14 cellular contexts compared by ENCODE assay signal in the genomic region with DNA sequence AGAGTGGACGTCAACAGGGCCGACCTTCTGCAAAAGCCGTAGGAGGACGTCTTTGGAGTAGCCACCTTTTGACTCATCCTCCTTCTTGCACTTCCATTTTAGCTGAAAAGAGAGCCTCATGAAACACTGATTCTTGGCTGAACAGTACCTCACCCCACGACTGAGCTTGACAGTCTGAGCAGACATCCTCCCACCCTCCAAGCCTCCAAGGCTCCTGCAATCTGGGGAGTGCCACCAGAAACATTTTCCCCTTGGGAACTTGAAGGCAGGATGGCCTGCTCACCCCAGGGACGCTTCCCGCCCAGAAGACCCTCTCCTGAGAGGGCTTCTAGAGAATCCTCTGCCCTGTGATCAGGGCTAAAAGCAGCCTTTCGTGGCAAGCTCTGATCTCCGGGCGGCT. TPM values are rescaled to one million over a fixed set of nuclear protein-coding genes. Genes with fewer than 3 reads are reported as not detected.
DNase-seq lines count a peak whose midpoint lies in the region; ATAC-seq and TF ChIP-seq lines count a peak whose summit lies in the region.
"Had no signal": no experiment of that assay in that cellular context is flagged by ENCODE, and none has a peak within 500 bp of the region (broad histone marks: within the 10 kb centered on the region; RNA-seq: fewer than 3 reads in every experiment).

No MANE protein-coding gene starts in this region.

- no peak for ATAC-seq in T-helper 17 cell
- no peak for ATAC-seq in stimulated activated memory B cell treated with anti-CD40 and anti-IgM and Interleukin-4, amounts not matched to agents 10 μg/mL and 1 μg/mL and 100 μg/mL, for 72 hours
- no peak for ATAC-seq in T-cell (replicated peaks in 1 of 4)
- ATAC-seq: A549, HCT116 had no signal

- CTCF ChIA-PET in T-cell (lab: Charles Lee) = interaction anchor here in 1 of 2 donors (1.0 kb wide), 1 partner anchor 10 kb away, joined by 4 read pairs; no protein-coding TSS in a partner anchor

- POLR2A ChIA-PET in T-cell (lab: Charles Lee) = no interaction called here

- H3K27me3 ChIP-seq in endodermal cell (ENCODE audit: control insufficient read depth, insufficient read depth, low read length, poor library complexity, severe bottlenecking) = no peaks in the 10 kb centered on the region
- no peaks in the 10 kb centered on the region for H3K27me3 ChIP-seq in tibial nerve
- H3K27me3 ChIP-seq: BE2C had no signal

- peak overlapping the region; percentile 82 for H3K27ac Mint-ChIP-seq in T-helper 17 cell
- peak overlapping the region; percentile 55 for H3K27ac Mint-ChIP-seq in endodermal cell
- H3K27ac Mint-ChIP-seq in nephron progenitor cell = peak overlapping the region; percentile 81
- no peak overlapping the region for H3K27ac Mint-ChIP-seq in stimulated activated memory B cell treated with anti-CD40 and anti-IgM and Interleukin-4, amounts not matched to agents 10 μg/mL and 1 μg/mL and 100 μg/mL, for 72 hours
- H3K27ac Mint-ChIP-seq in T-cell = no peak overlapping the region

- H3K4me1 Mint-ChIP-seq in T-helper 17 cell = peaks cover 8% of the 10 kb centered on the region
- no peaks in the 10 kb centered on the region for H3K4me1 Mint-ChIP-seq in endodermal cell
- H3K4me1 Mint-ChIP-seq in nephron progenitor cell = peaks cover 3% of the 10 kb centered on the region
- H3K4me1 Mint-ChIP-seq in stimulated activated memory B cell treated with anti-CD40 and anti-IgM and Interleukin-4, amounts not matched to agents 10 μg/mL and 1 μg/mL and 100 μg/mL, for 72 hours = peaks cover 18% of the 10 kb centered on the region
- peaks cover 4 to 11% (median 8%) of the 10 kb centered on the region in 3 donors for H3K4me1 Mint-ChIP-seq in T-cell

- peaks cover 9% of the 10 kb centered on the region for H3K36me3 Mint-ChIP-seq in T-helper 17 cell (ENCODE audit: low read depth)
- H3K36me3 Mint-ChIP-seq in endodermal cell (ENCODE audit: low read depth) = peaks cover 41% of the 10 kb centered on the region
- H3K36me3 Mint-ChIP-seq in nephron progenitor cell (ENCODE audit: low read depth) = peaks cover 23% of the 10 kb centered on the region
- peaks cover 61% of the 10 kb centered on the region for H3K36me3 Mint-ChIP-seq in stimulated activated memory B cell treated with anti-CD40 and anti-IgM and Interleukin-4, amounts not matched to agents 10 μg/mL and 1 μg/mL and 100 μg/mL, for 72 hours
- H3K36me3 Mint-ChIP-seq in T-cell = peaks cover 25% of the 10 kb centered on the region

- 92 to 96% methylated on average over 9 to 10 of the region's 10 CpGs for whole genome bisulfite sequencing in endodermal cell (ENCODE audit: insufficient coverage in 1 of 2, insufficient read length in 1 of 2), 2 experiments
- 86 to 95% methylated on average over 10 of the region's 10 CpGs for WGBS in tibial nerve, 2 donors

- TF ChIP-seq CTCF in endodermal cell (conservative IDR thresholded peaks at IDR 0.05) (no peak), nephron progenitor cell (IDR thresholded peaks at IDR 0.05) (no peak), tibial nerve (IDR thresholded peaks at IDR 0.05) (no peak)

- H3K4me3 ChIP-seq in endodermal cell (ENCODE audit: low read length) (no peak overlapping the region), tibial nerve (no peak overlapping the region)
- H3K4me3 ChIP-seq: A549, GM23248 had no signal

- H3K27me3 Mint-ChIP-seq in T-helper 17 cell (no peaks in the 10 kb centered on the region), endodermal cell (ENCODE audit: insufficient read depth) (no peaks in the 10 kb centered on the region), nephron progenitor cell (ENCODE audit: low read depth, poor library complexity) (no peaks in the 10 kb centered on the region), T-cell (no peaks in the 10 kb centered on the region)
- H3K27me3 Mint-ChIP-seq in stimulated activated memory B cell treated with anti-CD40 and anti-IgM and Interleukin-4, amounts not matched to agents 10 μg/mL and 1 μg/mL and 100 μg/mL, for 72 hours = no peaks in the 10 kb centered on the region
- H3K27me3 Mint-ChIP-seq: CD4-positive, CD25-positive, alpha-beta regulatory T cell had no signal

- no peaks in the 10 kb centered on the region for H3K9me3 ChIP-seq in T-helper 17 cell (ENCODE audit: control insufficient read depth, low read length, poor library complexity, severe bottlenecking)
- no peaks in the 10 kb centered on the region for H3K9me3 ChIP-seq in endodermal cell (ENCODE audit: control insufficient read depth, low read length)
- H3K9me3 ChIP-seq in tibial nerve = no peaks in the 10 kb centered on the region
- H3K9me3 ChIP-seq: A549, BE2C had no signal

- H3K4me1 ChIP-seq in endodermal cell (ENCODE audit: control insufficient read depth, insufficient read depth, low read length) = no peaks in the 10 kb centered on the region
- peaks cover 0 to 11% (median 3%) of the 10 kb centered on the region in 4 donors for H3K4me1 ChIP-seq in tibial nerve
- H3K4me1 ChIP-seq: A549 had no signal

- H3K27ac ChIP-seq in endodermal cell (ENCODE audit: low read depth, low read length) (no peak overlapping the region), tibial nerve (no peak overlapping the region)
- H3K27ac ChIP-seq: A549, GM23248 had no signal

- no peak for TF ChIP-seq EP300 in tibial nerve (IDR thresholded peaks at IDR 0.05)

- TF ChIP-seq POLR2A in tibial nerve (IDR thresholded peaks at IDR 0.05) = no peak

- H3K4me3 Mint-ChIP-seq in T-helper 17 cell (no peak overlapping the region), endodermal cell (no peak overlapping the region), nephron progenitor cell (no peak overlapping the region), T-cell (no peak overlapping the region)
- no peak overlapping the region for H3K4me3 Mint-ChIP-seq in stimulated activated memory B cell treated with anti-CD40 and anti-IgM and Interleukin-4, amounts not matched to agents 10 μg/mL and 1 μg/mL and 100 μg/mL, for 72 hours
- H3K4me3 Mint-ChIP-seq: CD4-positive, CD25-positive, alpha-beta regulatory T cell had no signal

- H3K36me3 ChIP-seq in endodermal cell (ENCODE audit: control insufficient read depth, insufficient read depth, low read length) (peaks cover 27% of the 10 kb centered on the region), tibial nerve (peaks cover 7 to 100% (median 29%) of the 10 kb centered on the region in 3 donors)

- no peaks in the 10 kb centered on the region for H3K9me3 Mint-ChIP-seq in endodermal cell
- H3K9me3 Mint-ChIP-seq in nephron progenitor cell = no peaks in the 10 kb centered on the region
- H3K9me3 Mint-ChIP-seq in stimulated activated memory B cell treated with anti-CD40 and anti-IgM and Interleukin-4, amounts not matched to agents 10 μg/mL and 1 μg/mL and 100 μg/mL, for 72 hours = no peaks in the 10 kb centered on the region
- no peaks in the 10 kb centered on the region for H3K9me3 Mint-ChIP-seq in T-cell
- H3K9me3 Mint-ChIP-seq: CD4-positive, CD25-positive, alpha-beta regulatory T cell had no signal

- H3K9ac ChIP-seq in endodermal cell (ENCODE audit: extremely low read depth, low read length, poor library complexity, severe bottlenecking) = no peak overlapping the region
- H3K9ac ChIP-seq: GM23248 had no signal

- DNase-seq in T-helper 17 cell = no peak
- no peak for DNase-seq in endodermal cell
- no peak for DNase-seq in nephron progenitor cell
- DNase-seq in tibial nerve (ENCODE audit: low spot score in 2 of 2) = no peak
- no peak for DNase-seq in NCI-H1417 (lab: John Stamatoyannopoulos, UW)
- DNase-seq in T-cell = no peak
- DNase-seq: BE2C; CD4-positive, CD25-positive, alpha-beta regulatory T cell; DMS53; GF-D8; GM23248 had no signal

RNA-seq across cellular contexts. Expression of a gene that starts 5.2 kb away (rescaled TPM):
- total RNA-seq in T-helper 17 cell (1 to 10 TPM in 1 of 2 donors, under 1 TPM in 1; 0.89 to 1.2 TPM), endodermal cell (under 1 TPM; 0.46 to 0.57 TPM), tibial nerve (under 1 TPM in 1 of 4 donors, not detected in 3; 0.59 TPM), T-cell (1 to 10 TPM in 4 of 5 donors, under 1 TPM in 1; 0.60 to 3.2 (median 2.4) TPM)
- 0.21 TPM for polyA plus RNA-seq in endodermal cell (2013, experiment 1 of 2)
- polyA plus RNA-seq in endodermal cell (2013, experiment 2 of 2) = 0.33 TPM
- total RNA-seq: GM23248 had no signal

RNA-seq across cellular contexts. Expression of a gene that starts 11.1 kb away (rescaled TPM):
- total RNA-seq in T-helper 17 cell (10 to 100 TPM; 16.4 to 20.5 TPM), endodermal cell (10 to 100 TPM; 33.6 to 47.1 TPM), tibial nerve (10 to 100 TPM; 24.5 to 49.4 (median 44.1) TPM), T-cell (10 to 100 TPM; 13.7 to 29.9 (median 28.4) TPM)
- 21.0 TPM for polyA plus RNA-seq in endodermal cell (2013, experiment 1 of 2)
- polyA plus RNA-seq in endodermal cell (2013, experiment 2 of 2) = 19.3 TPM

RNA-seq across cellular contexts. Expression of a gene that starts 20.0 kb away (rescaled TPM):
- total RNA-seq in T-helper 17 cell = 10 to 100 TPM; 31.4 to 33.1 TPM
- 10 to 100 TPM; 15.7 to 23.5 TPM for total RNA-seq in endodermal cell
- 20.9 TPM for polyA plus RNA-seq in endodermal cell (2013, experiment 1 of 2)
- 20.8 TPM for polyA plus RNA-seq in endodermal cell (2013, experiment 2 of 2)
- total RNA-seq in tibial nerve = 10 to 100 TPM; 26.7 to 41.1 (median 39.1) TPM
- total RNA-seq in T-cell = 10 to 100 TPM; 23.9 to 32.3 (median 26.9) TPM

RNA-seq across cellular contexts. Expression of a gene that starts 31.9 kb away (rescaled TPM):
- 10 to 100 TPM; 19.5 to 22.7 TPM for total RNA-seq in T-helper 17 cell
- total RNA-seq in endodermal cell = 10 to 100 TPM; 15.6 to 15.9 TPM
- 15.9 TPM for polyA plus RNA-seq in endodermal cell (2013, experiment 1 of 2)
- polyA plus RNA-seq in endodermal cell (2013, experiment 2 of 2) = 15.6 TPM
- 10 to 100 TPM; 19.0 to 48.5 (median 34.2) TPM for total RNA-seq in tibial nerve
- 10 to 100 TPM; 20.0 to 38.9 (median 30.8) TPM for total RNA-seq in T-cell

RNA-seq across cellular contexts. Expression of a gene that starts 32.3 kb away (rescaled TPM):
- total RNA-seq in T-helper 17 cell = 10 to 100 TPM; 24.1 to 27.7 TPM
- 10 to 100 TPM; 34.0 to 41.0 TPM for total RNA-seq in endodermal cell
- 49.7 TPM for polyA plus RNA-seq in endodermal cell (2013, experiment 1 of 2)
- 41.3 TPM for polyA plus RNA-seq in endodermal cell (2013, experiment 2 of 2)
- 10 to 100 TPM; 23.9 to 61.5 (median 36.3) TPM for total RNA-seq in tibial nerve
- 10 to 100 TPM; 33.1 to 47.5 (median 45.1) TPM for total RNA-seq in T-cell

Comparison
In these comparisons a context has a peak if more than half of its experiments do, and no peak if none do; other contexts are left out.
1. H3K27ac Mint-ChIP-seq: peak in T-helper 17 cell (single experiment), endodermal cell (single experiment) and nephron progenitor cell (single experiment); none in stimulated activated memory B cell treated with anti-CD40 and anti-IgM and Interleukin-4, amounts not matched to agents 10 μg/mL and 1 μg/mL and 100 μg/mL, for 72 hours (single experiment) and T-cell (0 of 2).